ENCODE assay signal across 19 cellular contexts in the genomic region with DNA sequence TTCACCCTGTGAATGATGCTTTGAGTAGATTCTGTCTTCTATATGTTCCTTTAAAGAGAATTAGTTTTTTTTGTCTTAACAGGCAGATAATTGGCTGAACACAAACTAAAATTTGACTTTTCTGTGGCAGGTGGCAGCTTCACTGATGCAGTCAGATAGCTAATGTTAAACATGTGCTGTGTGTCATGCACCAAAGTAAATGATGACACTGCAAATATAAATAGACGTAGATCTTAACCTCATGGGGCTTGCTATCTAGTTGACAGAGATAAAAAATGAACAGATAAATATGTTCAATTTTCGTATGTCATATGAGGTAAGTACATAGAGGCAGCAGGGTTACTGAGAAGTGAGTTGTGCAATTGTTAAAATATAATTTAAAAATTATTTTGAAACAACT.
DNase-seq lines count a peak whose midpoint lies in the region; ATAC-seq and TF ChIP-seq lines count a peak whose summit lies in the region.
"Had no signal": no experiment of that assay in that cellular context is flagged by ENCODE, and none has a peak within 500 bp of the region (broad histone marks: within the 10 kb centered on the region; RNA-seq: fewer than 3 reads in every experiment).

No MANE protein-coding gene starts in this region.

- no peaks in the 10 kb centered on the region for H3K27me3 ChIP-seq in CD4-positive, alpha-beta T cell (ENCODE audit: control insufficient read depth, insufficient read depth, low read length)
- no peaks in the 10 kb centered on the region for H3K27me3 ChIP-seq in CD8-positive, alpha-beta memory T cell (ENCODE audit: insufficient read depth, low read length, poor library complexity, severe bottlenecking)
- H3K27me3 ChIP-seq in effector memory CD4-positive, alpha-beta T cell (replicated peaks; ENCODE audit: control insufficient read depth, insufficient read depth, low read length, poor library complexity, severe bottlenecking): no peaks in the 10 kb centered on the region
- H3K27me3 ChIP-seq in upper lobe of left lung: no peaks in the 10 kb centered on the region
- H3K27me3 ChIP-seq: upper lobe of right lung had no signal

- DNase-seq in CD4-positive, alpha-beta T cell: no peak
- no peak for DNase-seq in CD8-positive, alpha-beta memory T cell
- DNase-seq in T-cell (no peak), Right ventricle myocardium inferior (ENCODE audit: missing footprints) (no peak), glutamatergic neuron (no peak), upper lobe of left lung (no peak), ureter (ENCODE audit: low spot score) (no peak)
- no peak for DNase-seq in effector memory CD4-positive, alpha-beta T cell
- DNase-seq: activated CD4-positive, alpha-beta T cell treated with anti-CD3 and anti-CD28 coated beads, Interleukin-2, amount 50 U/mL, for 1 hour; activated T-cell treated with anti-CD3 and anti-CD28 coated beads, Interleukin-2, amount 50 U/mL, for 1 hour; AML-193; EL; hippocampal formation; mucosa of descending colon; NCI-H510A treated with DMSO at 0.1 percent for 48 hours; stimulated activated CD4-positive, alpha-beta T cell treated with anti-CD3 and anti-CD28 coated beads, Interleukin-2, amount 100 ng/mL, for 48 hours; upper lobe of right lung had no signal

- peak overlapping the region; percentile 90 for H3K27ac Mint-ChIP-seq in CD4-positive, alpha-beta T cell
- H3K27ac Mint-ChIP-seq in CD8-positive, alpha-beta memory T cell: peak overlapping the region in 7 of 8 donors; percentile 57 to 90 (median 78)
- H3K27ac Mint-ChIP-seq in T-cell (peak overlapping the region; percentile 83 to 90), glutamatergic neuron (ENCODE audit: unreplicated experiment) (no peak overlapping the region)

- intact Hi-C loops in CD4-positive, alpha-beta T cell (cut with DNase I, micrococcal nuclease): loop anchor here (5.0 to 10.0 kb wide), 3 partner anchors 82 to 312 kb away; partner anchors contain the start of gene PARP8 (in 1 of the 2)
- intact Hi-C loops in Right ventricle myocardium inferior (cut with DNase I): no loop called here

- H3K4me1 ChIP-seq in CD8-positive, alpha-beta memory T cell (ENCODE audit: insufficient read depth, low read length): peaks cover 55% of the 10 kb centered on the region
- peaks cover 44% of the 10 kb centered on the region for H3K4me1 ChIP-seq in effector memory CD4-positive, alpha-beta T cell (ENCODE audit: control insufficient read depth, insufficient read depth, low read length, poor library complexity, severe bottlenecking)
- H3K4me1 ChIP-seq in upper lobe of left lung: peaks cover 11 to 21% (median 12%) of the 10 kb centered on the region in 4 donors
- H3K4me1 ChIP-seq: HAP-1 had no signal

- POLR2A ChIA-PET in CD4-positive, alpha-beta T cell (lab: Charles Lee): interaction anchor here (0.5 to 1.8 kb wide), 3 partner anchors 11 to 81 kb away, joined by 3 to 8 read pairs (median 3); no protein-coding TSS in a partner anchor
- POLR2A ChIA-PET in CD8-positive, alpha-beta memory T cell (lab: Charles Lee): no interaction called here
- POLR2A ChIA-PET in T-cell (lab: Charles Lee): interaction anchor here in 1 of 2 donors (0.6 kb wide), 1 partner anchor 31 kb away, joined by 4 read pairs; no protein-coding TSS in a partner anchor

- H3K9me3 ChIP-seq in CD4-positive, alpha-beta T cell (ENCODE audit: control insufficient read depth, low read length): no peaks in the 10 kb centered on the region
- H3K9me3 ChIP-seq in CD8-positive, alpha-beta memory T cell (ENCODE audit: low read length): no peaks in the 10 kb centered on the region
- H3K9me3 ChIP-seq in effector memory CD4-positive, alpha-beta T cell (ENCODE audit: control insufficient read depth, low read length): no peaks in the 10 kb centered on the region
- no peaks in the 10 kb centered on the region for H3K9me3 ChIP-seq in upper lobe of left lung
- H3K9me3 ChIP-seq: HAP-1, mucosa of descending colon, upper lobe of right lung had no signal

- TF ChIP-seq POLR2A in upper lobe of left lung (IDR thresholded peaks at IDR 0.05): no peak

- H3K4me3 Mint-ChIP-seq in CD4-positive, alpha-beta T cell: peak overlapping the region; percentile 9
- peak overlapping the region; percentile 13 to 54 (median 23) for H3K4me3 Mint-ChIP-seq in CD8-positive, alpha-beta memory T cell
- peak overlapping the region in 2 of 3 donors; percentile 7 to 37 for H3K4me3 Mint-ChIP-seq in T-cell
- H3K4me3 Mint-ChIP-seq in glutamatergic neuron (ENCODE audit: unreplicated experiment): no peak overlapping the region

- no peak for TF ChIP-seq CTCF in CD4-positive, alpha-beta T cell (IDR thresholded peaks at IDR 0.05)
- no peak for TF ChIP-seq CTCF in glutamatergic neuron (IDR thresholded peaks at IDR 0.05; ENCODE audit: partially characterized antibody, unreplicated experiment)
- TF ChIP-seq CTCF in upper lobe of left lung (IDR thresholded peaks at IDR 0.05): no peak

- peaks cover 3% of the 10 kb centered on the region for H3K9me3 Mint-ChIP-seq in CD4-positive, alpha-beta T cell
- H3K9me3 Mint-ChIP-seq in CD8-positive, alpha-beta memory T cell: peaks cover 0 to 3% (median 0%) of the 10 kb centered on the region in 5 donors
- H3K9me3 Mint-ChIP-seq in T-cell (no peaks in the 10 kb centered on the region), glutamatergic neuron (ENCODE audit: unreplicated experiment) (no peaks in the 10 kb centered on the region)

- H3K4me3 ChIP-seq in CD8-positive, alpha-beta memory T cell (ENCODE audit: low read length): no peak overlapping the region
- H3K4me3 ChIP-seq in effector memory CD4-positive, alpha-beta T cell (ENCODE audit: insufficient read depth, low read depth, low read length, poor library complexity, severe bottlenecking): no peak overlapping the region
- no peak overlapping the region for H3K4me3 ChIP-seq in upper lobe of left lung
- H3K4me3 ChIP-seq: HAP-1, mucosa of descending colon, smooth muscle cell, upper lobe of right lung had no signal

- peaks cover 25% of the 10 kb centered on the region for H3K36me3 Mint-ChIP-seq in CD4-positive, alpha-beta T cell (ENCODE audit: low read depth)
- H3K36me3 Mint-ChIP-seq in CD8-positive, alpha-beta memory T cell: peaks cover 0 to 39% (median 7%) of the 10 kb centered on the region in 3 donors
- H3K36me3 Mint-ChIP-seq in T-cell (peaks cover 9% of the 10 kb centered on the region), glutamatergic neuron (ENCODE audit: unreplicated experiment) (no peaks in the 10 kb centered on the region)

- peaks cover 70% of the 10 kb centered on the region for H3K4me1 Mint-ChIP-seq in CD4-positive, alpha-beta T cell (ENCODE audit: low read depth)
- peaks cover 76 to 92% (median 91%) of the 10 kb centered on the region in 3 donors for H3K4me1 Mint-ChIP-seq in CD8-positive, alpha-beta memory T cell
- peaks cover 65 to 72% (median 71%) of the 10 kb centered on the region in 3 donors for H3K4me1 Mint-ChIP-seq in T-cell
- peaks cover 2% of the 10 kb centered on the region for H3K4me1 Mint-ChIP-seq in glutamatergic neuron (ENCODE audit: low read depth, unreplicated experiment)

- H3K27ac ChIP-seq in CD4-positive, alpha-beta T cell (ENCODE audit: low read depth, low read length): no peak overlapping the region
- H3K27ac ChIP-seq in CD8-positive, alpha-beta memory T cell (ENCODE audit: low read depth, low read length): no peak overlapping the region
- H3K27ac ChIP-seq in effector memory CD4-positive, alpha-beta T cell (ENCODE audit: insufficient read depth, low read length, poor library complexity, severe bottlenecking): peak overlapping the region; percentile 38
- no peak overlapping the region for H3K27ac ChIP-seq in upper lobe of left lung
- H3K27ac ChIP-seq: upper lobe of right lung had no signal

- CTCF ChIA-PET in CD4-positive, alpha-beta T cell (lab: Charles Lee): interaction anchor here (1.3 kb wide), 2 partner anchors 25 to 309 kb away, joined by 3 to 5 read pairs; partner anchors contain the start of gene EMB
- CTCF ChIA-PET in CD8-positive, alpha-beta memory T cell (lab: Charles Lee): interaction anchor here (2.1 kb wide), 1 partner anchor 193 kb away, joined by 6 read pairs; no protein-coding TSS in a partner anchor
- CTCF ChIA-PET in T-cell (lab: Charles Lee): interaction anchor here (0.7 to 1.0 kb wide), 4 partner anchors 28 to 72 kb away, joined by 3 to 7 read pairs (median 3); no protein-coding TSS in a partner anchor

- WGBS in upper lobe of left lung, 2 donors: 65 to 77% methylated on average over 2 of the region's 2 CpGs

- TF ChIP-seq EP300 in upper lobe of left lung (IDR thresholded peaks at IDR 0.05): no peak

- ATAC-seq in CD4-positive, alpha-beta T cell (ENCODE audit: poor library complexity): no peak
- ATAC-seq in T-cell (replicated peaks in 1 of 4): no peak
- no peak for ATAC-seq in Right ventricle myocardium inferior
- no peak for ATAC-seq in upper lobe of left lung (ENCODE audit: low FRiP score in 2 of 2)
- ATAC-seq: upper lobe of right lung had no signal

- H3K27me3 Mint-ChIP-seq in CD4-positive, alpha-beta T cell: no peaks in the 10 kb centered on the region
- no peaks in the 10 kb centered on the region for H3K27me3 Mint-ChIP-seq in CD8-positive, alpha-beta memory T cell
- H3K27me3 Mint-ChIP-seq in T-cell: no peaks in the 10 kb centered on the region
- no peaks in the 10 kb centered on the region for H3K27me3 Mint-ChIP-seq in glutamatergic neuron (ENCODE audit: unreplicated experiment)

- H3K36me3 ChIP-seq in CD8-positive, alpha-beta memory T cell (ENCODE audit: insufficient read depth, low read length): no peaks in the 10 kb centered on the region
- no peaks in the 10 kb centered on the region for H3K36me3 ChIP-seq in effector memory CD4-positive, alpha-beta T cell (ENCODE audit: control insufficient read depth, insufficient read depth, low read length)
- no peaks in the 10 kb centered on the region for H3K36me3 ChIP-seq in upper lobe of left lung
- H3K36me3 ChIP-seq: HAP-1, upper lobe of right lung had no signal
